In genomic region chr17:47778184-47778635, GRCh38 we compare ENCODE assay signal across 1 cellular context.
TF ChIP-seq lines count a peak whose summit lies in the region.

No MANE protein-coding gene starts in this region.

TF ChIP-seq in H1, 55 proteins besides CTCF, POLR2A, EP300 and RAD21:
- 0 out of 2 replicates have a peak, but pooled peaks have one; percentile 26 for TF ChIP-seq MAX (IDR thresholded peaks at IDR 0.05)
- no peak for TF ChIP-seq TBP (IDR thresholded peaks at IDR 0.05; ENCODE audit: low read depth, low read length)
TF ChIP-seq in H1: peak in this region for 1.
